ENCODE assay signal across 8 cellular contexts in the genomic region with DNA sequence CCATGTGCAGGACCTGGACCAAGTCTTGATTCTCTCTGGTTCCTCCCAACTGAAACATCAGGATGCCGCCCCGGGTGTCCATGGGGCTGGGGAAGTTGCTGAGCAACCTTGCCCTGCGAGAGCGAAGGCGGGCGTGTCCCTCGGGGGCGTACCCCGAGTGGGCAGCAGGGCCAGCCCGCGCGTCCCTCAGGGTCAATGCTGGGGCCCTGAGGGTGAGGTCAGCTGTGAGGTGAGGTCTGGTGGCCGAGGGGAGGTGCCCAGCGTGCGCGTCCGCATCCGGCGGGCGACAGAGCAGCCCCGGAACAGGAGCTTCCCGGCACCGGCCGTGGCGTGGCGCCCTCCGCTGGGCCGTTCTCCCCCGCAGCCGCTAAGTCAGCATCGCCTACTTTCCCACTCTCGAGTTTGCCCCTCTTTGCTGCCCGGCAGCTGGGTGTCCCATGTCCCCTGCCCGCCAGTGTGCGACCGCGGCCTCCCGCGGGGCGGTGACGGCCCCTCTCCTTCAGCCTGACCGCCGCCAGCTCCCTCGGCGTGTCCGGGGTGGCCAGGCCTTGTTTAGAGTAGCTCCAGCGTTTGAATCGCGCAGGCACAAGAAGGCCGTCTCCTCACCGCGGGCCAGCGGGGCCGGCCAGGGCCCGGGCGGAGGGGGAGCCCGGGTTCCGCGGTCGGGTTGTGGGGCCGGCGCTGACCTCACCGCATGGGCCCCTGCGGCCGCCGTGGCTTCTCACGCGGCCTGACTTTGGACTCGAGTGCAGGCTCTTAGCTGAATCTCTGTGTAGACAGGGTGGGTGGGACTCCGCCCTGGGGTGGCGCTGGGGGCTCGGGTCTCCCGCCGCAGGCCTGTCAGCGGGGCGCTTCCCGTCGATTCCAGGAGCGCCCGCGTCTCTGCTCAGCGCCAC.
DNase-seq lines count a peak whose midpoint lies in the region; ATAC-seq and TF ChIP-seq lines count a peak whose summit lies in the region.

No MANE protein-coding gene starts in this region.

- H3K9ac ChIP-seq in OCI-LY3 (ENCODE audit: low read length): peak overlapping the region; percentile 69

- H3K27ac ChIP-seq in OCI-LY3 (ENCODE audit: low read length): 0 out of 2 replicates have a peak overlapping the region, but pooled peaks have one; percentile 6

- TF ChIP-seq CTCF in GM13976 (IDR thresholded peaks at IDR 0.05; ENCODE audit: borderline replicate concordance, control extremely low read depth, extremely low read depth, insufficient read depth, missing control alignments): peak; percentile 56
- peak; percentile 69 for TF ChIP-seq CTCF in OCI-LY3 (IDR thresholded peaks at IDR 0.05; ENCODE audit: low read depth, low read length)

- intact Hi-C loops in head of caudate nucleus (cut with DNase I): loop anchor here (5.0 kb wide), 1 partner anchor 34 kb away; a partner anchor contains a TSS

- DNase-seq in GM13976 (ENCODE audit: low spot score): peak; percentile 82
- DNase-seq in activated naive CD4-positive, alpha-beta T cell treated with anti-CD3 and anti-CD28 coated beads, Interleukin-2, amount 50 U/mL, for 16 hours: peak; percentile 36
- peak; percentile 35 to 90 (median 72) for DNase-seq in head of caudate nucleus
- DNase-seq in NCI-H1436 (lab: John Stamatoyannopoulos, UW): no peak
- no peak for DNase-seq in NCI-H2171 treated with DMSO at 0.1 percent for 48 hours (lab: John Stamatoyannopoulos, UW)

- peak overlapping the region; percentile 94 for H2AFZ ChIP-seq in OCI-LY3 (ENCODE audit: low read depth, low read length)
- H2AFZ ChIP-seq in neuron (ENCODE audit: low read depth, low read length): peak overlapping the region; percentile 96

- peak; percentile 82 for ATAC-seq in HG02852 (IDR thresholded peaks at IDR 0.05; ENCODE audit: unreplicated experiment)

- H3K4me2 ChIP-seq in OCI-LY3 (ENCODE audit: low read length): peak overlapping the region; percentile 88

- no peaks in the 10 kb centered on the region for H4K20me1 ChIP-seq in OCI-LY3 (ENCODE audit: insufficient read depth, low read length)

- H3K27me3 ChIP-seq in OCI-LY3 (ENCODE audit: low read depth, low read length) (peaks cover 30% of the 10 kb centered on the region), neuron (ENCODE audit: insufficient read depth, low read length) (peaks cover 51% of the 10 kb centered on the region)

- H3K4me3 ChIP-seq in OCI-LY3 (ENCODE audit: low read length) (peak overlapping the region; percentile 87), neuron (ENCODE audit: low read length) (peak overlapping the region; percentile 38)

- no peaks in the 10 kb centered on the region for H3K79me2 ChIP-seq in OCI-LY3 (ENCODE audit: low read length)

- H3K9me3 ChIP-seq in OCI-LY3 (ENCODE audit: insufficient read depth, low read length) (no peaks in the 10 kb centered on the region), neuron (ENCODE audit: low read length) (no peaks in the 10 kb centered on the region)

- H3K36me3 ChIP-seq in OCI-LY3 (replicated peaks; ENCODE audit: low read depth, low read length) (no peaks in the 10 kb centered on the region), neuron (ENCODE audit: insufficient read depth, low read length) (no peaks in the 10 kb centered on the region)

- H3K4me1 ChIP-seq in OCI-LY3 (ENCODE audit: low read length): peaks cover 9% of the 10 kb centered on the region
- H3K4me1 ChIP-seq in neuron (ENCODE audit: insufficient read depth, low read length): no peaks in the 10 kb centered on the region

- in situ Hi-C loops in GM13976 (cut with MboI; ENCODE audit: low sequenced_read_pairs, unreplicated experiment): no loop called here

Comparison
In these comparisons a context has a peak if more than half of its experiments do, and no peak if none do; other contexts are left out.
1. DNase-seq: peak in GM13976 (single experiment), activated naive CD4-positive, alpha-beta T cell treated with anti-CD3 and anti-CD28 coated beads, Interleukin-2, amount 50 U/mL, for 16 hours (single experiment) and head of caudate nucleus (42 of 42); none in NCI-H1436 (single experiment) and NCI-H2171 treated with DMSO at 0.1 percent for 48 hours (single experiment).